Comparison of ENCODE assay signal across 10 cellular contexts in the genomic region with DNA sequence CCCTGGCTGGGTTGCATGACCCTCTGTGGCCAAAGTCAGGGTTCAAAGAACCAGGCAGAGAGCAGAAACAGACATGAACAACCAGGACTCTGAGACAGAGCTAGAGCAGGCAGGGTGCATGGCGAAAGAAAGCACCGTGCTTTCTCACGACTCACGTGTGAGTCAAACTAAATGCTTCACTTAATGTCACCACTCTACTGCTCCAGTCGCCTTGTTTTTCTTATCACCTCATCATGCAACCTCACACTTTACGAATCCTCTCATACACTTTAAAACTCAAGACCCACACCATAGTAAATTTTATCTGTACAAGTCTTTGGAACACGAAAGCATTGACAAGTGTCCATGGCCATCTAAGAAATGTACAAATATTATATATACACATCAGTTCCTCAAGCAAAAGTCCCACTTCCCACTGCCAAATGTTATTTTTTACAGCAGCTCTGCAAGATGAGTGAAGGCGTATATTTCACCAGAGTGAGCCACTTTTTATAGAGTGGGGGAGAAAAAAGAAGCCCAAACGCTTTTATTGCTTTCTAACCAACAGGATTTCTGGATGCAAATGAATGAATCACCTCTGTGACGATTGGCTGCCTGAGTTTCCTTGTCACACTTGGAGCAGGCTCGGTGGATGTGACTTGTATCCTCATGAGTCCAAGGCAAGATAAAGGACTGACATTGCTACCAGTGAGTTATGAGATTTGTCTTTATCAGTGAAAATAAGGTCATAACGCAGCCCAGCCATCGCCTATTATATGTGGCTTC. TPM values are rescaled to one million over a fixed set of nuclear protein-coding genes. Genes with fewer than 3 reads are reported as not detected.
DNase-seq lines count a peak whose midpoint lies in the region; ATAC-seq, FAIRE-seq and TF ChIP-seq lines count a peak whose summit lies in the region.
"Had no signal": no experiment of that assay in that cellular context is flagged by ENCODE, and none has a peak within 500 bp of the region (broad histone marks: within the 10 kb centered on the region; RNA-seq: fewer than 3 reads in every experiment).

No MANE protein-coding gene starts in this region.

- no peaks in the 10 kb centered on the region for H3K79me2 ChIP-seq in fibroblast of lung (ENCODE audit: control insufficient read depth, insufficient read depth, low read length)

- H3K4me2 ChIP-seq in fibroblast of lung (ENCODE audit: extremely low read depth, insufficient read depth, low read length): peak overlapping the region; percentile 13
- H3K4me2 ChIP-seq: BLaER1 had no signal

- no peak overlapping the region for H2AFZ ChIP-seq in fibroblast of lung (ENCODE audit: low read length)

- H3K36me3 ChIP-seq in cardiac muscle cell: no peaks in the 10 kb centered on the region
- H3K36me3 ChIP-seq in left ventricle myocardium inferior: no peaks in the 10 kb centered on the region
- no peaks in the 10 kb centered on the region for H3K36me3 ChIP-seq in fibroblast of lung (ENCODE audit: control insufficient read depth, insufficient read depth, low read length)
- H3K36me3 ChIP-seq: BLaER1 had no signal

- peak; percentile 84 for FAIRE-seq in urothelium cell line (lab: Jason Lieb, UNC)

- no peak overlapping the region for H3K9ac ChIP-seq in fibroblast of lung (ENCODE audit: insufficient read depth, low read length)
- H3K9ac ChIP-seq: BLaER1 had no signal

- intact Hi-C loops in left ventricle myocardium inferior (cut with micrococcal nuclease): no loop called here

- H3K4me1 ChIP-seq in cardiac muscle cell (ENCODE audit: low read depth) (peaks cover 8% of the 10 kb centered on the region), left ventricle myocardium inferior (no peaks in the 10 kb centered on the region), fibroblast of lung (ENCODE audit: control insufficient read depth, extremely low read depth, insufficient read depth, low read length) (no peaks in the 10 kb centered on the region)

- H3K27me3 ChIP-seq in cardiac muscle cell (no peaks in the 10 kb centered on the region), left ventricle myocardium inferior (ENCODE audit: low read depth) (peaks cover 46% of the 10 kb centered on the region), fibroblast of lung (ENCODE audit: control insufficient read depth, insufficient read depth, low read length) (peaks cover 12% of the 10 kb centered on the region)
- H3K27me3 ChIP-seq: BLaER1 had no signal

- DNase-seq in cardiac muscle cell (ENCODE audit: low read depth in 1 of 2, low spot score in 1 of 2): peak; percentile 42 to 56
- DNase-seq in left ventricle myocardium inferior: no peak
- peak; percentile 94 for DNase-seq in OCI-M1 (lab: John Stamatoyannopoulos, UW)
- DNase-seq in fibroblast of lung (ENCODE audit: low read depth in 2 of 2): peak; percentile 46 to 71
- DNase-seq in urothelium cell line (ENCODE audit: low spot score): peak; percentile 75
- no peak for DNase-seq in T-helper 1 cell
- DNase-seq: T-helper 2 cell had no signal

- TF ChIP-seq CTCF in cardiac muscle cell (IDR thresholded peaks at IDR 0.05; ENCODE audit: low read depth, low read length): no peak
- no peak for TF ChIP-seq CTCF in left ventricle myocardium inferior (IDR thresholded peaks at IDR 0.05; ENCODE audit: borderline replicate concordance)
- TF ChIP-seq CTCF in fibroblast of lung (conservative IDR thresholded peaks at IDR 0.05 in 1 of 2, IDR thresholded peaks at IDR 0.05 in 1 of 2; ENCODE audit: low read depth in 1 of 2, low read length in 2 of 2): no peak

- no peak for ATAC-seq in GM21717 (IDR thresholded peaks at IDR 0.05; ENCODE audit: unreplicated experiment)
- no peak for ATAC-seq in GM18858 (IDR thresholded peaks at IDR 0.05; ENCODE audit: unreplicated experiment)

- H3K4me3 ChIP-seq in cardiac muscle cell: no peak overlapping the region
- no peak overlapping the region for H3K4me3 ChIP-seq in left ventricle myocardium inferior
- no peak overlapping the region for H3K4me3 ChIP-seq in fibroblast of lung (replicated peaks in 1 of 4; ENCODE audit: control extremely low read depth in 1 of 4, insufficient read depth in 1 of 4, low read depth in 3 of 4, low read length in 4 of 4)
- H3K4me3 ChIP-seq: BLaER1 had no signal

- H3K27ac ChIP-seq in cardiac muscle cell (no peak overlapping the region), left ventricle myocardium inferior (replicated peaks) (no peak overlapping the region), fibroblast of lung (ENCODE audit: insufficient read depth, low read length) (no peak overlapping the region)
- H3K27ac ChIP-seq: BLaER1 had no signal

- no peaks in the 10 kb centered on the region for H3K9me3 ChIP-seq in cardiac muscle cell (ENCODE audit: low read depth)
- H3K9me3 ChIP-seq in left ventricle myocardium inferior (replicated peaks): no peaks in the 10 kb centered on the region
- no peaks in the 10 kb centered on the region for H3K9me3 ChIP-seq in fibroblast of lung (ENCODE audit: control insufficient read depth, insufficient read depth, low read depth, low read length)

- no peaks in the 10 kb centered on the region for H4K20me1 ChIP-seq in fibroblast of lung (ENCODE audit: control insufficient read depth, extremely low read depth, insufficient read depth, low read length)
- H4K20me1 ChIP-seq: BLaER1 had no signal

RNA-seq across cellular contexts. Expression of gene MEGF11, which starts 16.0 kb away (rescaled TPM):
- total RNA-seq in cardiac muscle cell (0.28 and 0.30 TPM in 2 replicates), left ventricle myocardium inferior (not detected), fibroblast of lung (under 0.01 TPM in 1 of 2 replicates, not detected in the other)
- polyA plus RNA-seq in cardiac muscle cell (2.7 TPM in 1 of 2 replicates, not detected in the other), fibroblast of lung (not detected in 2 replicates)
- polyA plus RNA-seq in fibroblast of lung (2012): 0.02 TPM in 1 of 2 replicates, not detected in the other
- polyA minus RNA-seq in fibroblast of lung (ENCODE audit: low replicate concordance): not detected in 2 replicates

RNA-seq across cellular contexts. Expression of gene DIS3L, which starts 23.9 kb away (rescaled TPM):
- 27.2 and 37.6 TPM in 2 replicates for total RNA-seq in cardiac muscle cell
- 30.2 and 39.6 TPM in 2 replicates for polyA plus RNA-seq in cardiac muscle cell
- 36.6 TPM for total RNA-seq in left ventricle myocardium inferior
- 25.1 and 25.7 TPM in 2 replicates for total RNA-seq in fibroblast of lung
- polyA plus RNA-seq in fibroblast of lung: 11.2 and 14.3 TPM in 2 replicates
- 10.1 and 10.4 TPM in 2 replicates for polyA plus RNA-seq in fibroblast of lung (2012)
- 9.5 and 13.5 TPM in 2 replicates for polyA minus RNA-seq in fibroblast of lung (ENCODE audit: low replicate concordance)

Comparison
In these comparisons a context has a peak if more than half of its experiments do, and no peak if none do; other contexts are left out.
1. DNase-seq: peak in cardiac muscle cell (2 of 2), OCI-M1 (single experiment), fibroblast of lung (2 of 2) and urothelium cell line (single experiment); none in left ventricle myocardium inferior (single experiment) and T-helper 1 cell (0 of 5).